9 cellular contexts compared by ENCODE assay signal in the genomic region with DNA sequence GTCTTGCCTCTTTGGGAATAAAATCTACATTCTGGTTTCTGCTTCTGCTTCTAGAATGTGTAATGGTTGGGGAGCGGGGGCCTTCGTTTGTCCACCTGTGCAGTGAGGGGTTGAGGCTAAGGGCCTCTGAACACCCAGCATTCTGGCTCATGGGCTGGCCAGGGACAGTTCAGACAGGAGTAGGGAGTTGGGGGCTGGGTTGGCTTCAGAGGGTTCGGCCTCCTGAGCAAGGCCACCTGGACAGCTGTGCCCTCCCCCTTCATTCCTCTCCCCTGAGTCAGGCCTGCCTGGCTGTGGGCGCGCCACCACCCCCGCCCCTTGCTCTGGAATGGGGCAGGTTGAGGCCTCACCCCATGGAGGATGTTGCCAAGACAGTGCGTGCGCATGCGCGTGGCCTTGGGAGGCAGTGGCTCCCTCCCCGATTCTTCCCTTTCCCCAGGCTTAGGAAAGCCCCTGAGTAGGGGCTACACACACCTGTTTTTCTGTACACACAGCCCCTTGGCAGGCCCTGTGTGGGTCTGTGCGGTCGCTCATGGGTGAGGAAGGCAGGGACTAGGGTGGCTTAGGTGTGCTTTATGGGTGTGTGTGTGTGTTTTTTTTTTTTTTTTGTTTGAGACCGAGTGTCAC. TPM values are rescaled to one million over a fixed set of nuclear protein-coding genes. Genes with fewer than 3 reads are reported as not detected.
DNase-seq lines count a peak whose midpoint lies in the region; ATAC-seq, FAIRE-seq and TF ChIP-seq lines count a peak whose summit lies in the region.
"Had no signal": no experiment of that assay in that cellular context is flagged by ENCODE, and none has a peak within 500 bp of the region (broad histone marks: within the 10 kb centered on the region; RNA-seq: fewer than 3 reads in every experiment).

No MANE protein-coding gene starts in this region.

- 25 to 40% methylated on average over 8 to 11 of the region's 14 CpGs for WGBS in mesodermal cell (ENCODE audit: insufficient coverage in 2 of 2), 2 experiments

- H3K27me3 Mint-ChIP-seq in effector memory CD8-positive, alpha-beta T cell = no peaks in the 10 kb centered on the region

- H3K9me3 Mint-ChIP-seq in effector memory CD8-positive, alpha-beta T cell = no peaks in the 10 kb centered on the region

- no peak for TF ChIP-seq CTCF in choroid plexus epithelial cell (conservative IDR thresholded peaks at IDR 0.05; ENCODE audit: low read depth, low read length)

- no peak for ATAC-seq in effector memory CD8-positive, alpha-beta T cell (replicated peaks)
- ATAC-seq in GM21529 (IDR thresholded peaks at IDR 0.05; ENCODE audit: unreplicated experiment) = no peak

- peak overlapping the region; percentile 56 for H3K9ac ChIP-seq in HUES48 (ENCODE audit: low read depth, low read length)

- H3K36me3 ChIP-seq in HUES48 (ENCODE audit: control insufficient read depth, insufficient read depth, low read length) = no peaks in the 10 kb centered on the region
- no peaks in the 10 kb centered on the region for H3K36me3 ChIP-seq in mesodermal cell (ENCODE audit: control insufficient read depth, insufficient read depth, low read length)

- H3K27me3 ChIP-seq in HUES48 (ENCODE audit: control insufficient read depth, insufficient read depth, low read length) = no peaks in the 10 kb centered on the region

- in situ Hi-C loops in ACHN (cut with HindIII; ENCODE audit: low pct_ligation_motif_present, low pct_unique_long_range_greater_than_20kb, low sequenced_read_pairs) = no loop called here

- H3K27ac ChIP-seq in HUES48 (ENCODE audit: low read depth, low read length) (peak overlapping the region; percentile 97), mesodermal cell (ENCODE audit: low read depth, low read length, severe bottlenecking) (peak overlapping the region; percentile 73)

- no peak for FAIRE-seq in frontal cortex (lab: Jason Lieb, UNC)

- no peaks in the 10 kb centered on the region for H3K9me3 ChIP-seq in HUES48 (ENCODE audit: control insufficient read depth, insufficient read depth, low read length)
- no peaks in the 10 kb centered on the region for H3K9me3 ChIP-seq in mesodermal cell (ENCODE audit: control insufficient read depth, low read length)

- peaks cover 6 to 16% of the 10 kb centered on the region in 2 donors for H3K4me1 Mint-ChIP-seq in effector memory CD8-positive, alpha-beta T cell (ENCODE audit: low read depth in 2 of 2)

- H3K4me3 Mint-ChIP-seq in effector memory CD8-positive, alpha-beta T cell = no peak overlapping the region

- peaks cover 61% of the 10 kb centered on the region for H3K4me1 ChIP-seq in HUES48 (ENCODE audit: control insufficient read depth, insufficient read depth, low read length)
- H3K4me1 ChIP-seq in mesodermal cell (ENCODE audit: control insufficient read depth, insufficient read depth, low read length, poor library complexity, severe bottlenecking) = peaks cover 49% of the 10 kb centered on the region

- H3K4me3 ChIP-seq in HUES48 (ENCODE audit: low read depth, low read length) (peak overlapping the region; percentile 45), choroid plexus epithelial cell (ENCODE audit: low read depth, low read length) (no peak overlapping the region), mesodermal cell (ENCODE audit: extremely low read depth, insufficient read depth, low read length, poor library complexity, severe bottlenecking) (no peak overlapping the region)

- peak overlapping the region in 1 of 2 donors; percentile 32 for H3K27ac Mint-ChIP-seq in effector memory CD8-positive, alpha-beta T cell

- peaks cover 3% of the 10 kb centered on the region for H3K36me3 Mint-ChIP-seq in effector memory CD8-positive, alpha-beta T cell (ENCODE audit: insufficient read depth)

- DNase-seq in ACHN = peak; percentile 92
- DNase-seq in choroid plexus epithelial cell (ENCODE audit: low read depth) = peak; percentile 55
- no peak for DNase-seq in retina
- no peak for DNase-seq in frontal cortex (ENCODE audit: low spot score in 2 of 2)
- DNase-seq in effector memory CD8-positive, alpha-beta T cell = no peak
- DNase-seq: stimulated activated CD4-positive, alpha-beta T cell treated with anti-CD3 and anti-CD28 coated beads, Interleukin-12 subunit alpha, Interleukin-12 subunit beta, amount 100 ng/mL, for 4 hours had no signal

RNA-seq across cellular contexts. Expression of a gene that starts 57.0 kb away (rescaled TPM):
- polyA plus RNA-seq in mesodermal cell (2013, experiment 1 of 2) = 126 TPM
- 139 TPM for polyA plus RNA-seq in mesodermal cell (2013, experiment 2 of 2)
- 42.4 TPM for total RNA-seq in frontal cortex

RNA-seq across cellular contexts. Expression of a gene that starts 57.3 kb away (rescaled TPM):
- polyA plus RNA-seq in mesodermal cell (2013, experiment 1 of 2) = 28.8 TPM
- 29.6 TPM for polyA plus RNA-seq in mesodermal cell (2013, experiment 2 of 2)
- 42.4 TPM for total RNA-seq in frontal cortex

RNA-seq across cellular contexts. Expression of a gene that starts 57.5 kb away (rescaled TPM):
- 1.0 TPM for polyA plus RNA-seq in mesodermal cell (2013, experiment 1 of 2)
- 0.96 TPM for polyA plus RNA-seq in mesodermal cell (2013, experiment 2 of 2)
- 3.7 TPM for total RNA-seq in frontal cortex

Comparison
In these comparisons a context has a peak if more than half of its experiments do, and no peak if none do; other contexts are left out.
1. DNase-seq: peak in ACHN (single experiment) and choroid plexus epithelial cell (single experiment); none in retina (single experiment), frontal cortex (0 of 2) and effector memory CD8-positive, alpha-beta T cell (0 of 3).